In the genomic region with DNA sequence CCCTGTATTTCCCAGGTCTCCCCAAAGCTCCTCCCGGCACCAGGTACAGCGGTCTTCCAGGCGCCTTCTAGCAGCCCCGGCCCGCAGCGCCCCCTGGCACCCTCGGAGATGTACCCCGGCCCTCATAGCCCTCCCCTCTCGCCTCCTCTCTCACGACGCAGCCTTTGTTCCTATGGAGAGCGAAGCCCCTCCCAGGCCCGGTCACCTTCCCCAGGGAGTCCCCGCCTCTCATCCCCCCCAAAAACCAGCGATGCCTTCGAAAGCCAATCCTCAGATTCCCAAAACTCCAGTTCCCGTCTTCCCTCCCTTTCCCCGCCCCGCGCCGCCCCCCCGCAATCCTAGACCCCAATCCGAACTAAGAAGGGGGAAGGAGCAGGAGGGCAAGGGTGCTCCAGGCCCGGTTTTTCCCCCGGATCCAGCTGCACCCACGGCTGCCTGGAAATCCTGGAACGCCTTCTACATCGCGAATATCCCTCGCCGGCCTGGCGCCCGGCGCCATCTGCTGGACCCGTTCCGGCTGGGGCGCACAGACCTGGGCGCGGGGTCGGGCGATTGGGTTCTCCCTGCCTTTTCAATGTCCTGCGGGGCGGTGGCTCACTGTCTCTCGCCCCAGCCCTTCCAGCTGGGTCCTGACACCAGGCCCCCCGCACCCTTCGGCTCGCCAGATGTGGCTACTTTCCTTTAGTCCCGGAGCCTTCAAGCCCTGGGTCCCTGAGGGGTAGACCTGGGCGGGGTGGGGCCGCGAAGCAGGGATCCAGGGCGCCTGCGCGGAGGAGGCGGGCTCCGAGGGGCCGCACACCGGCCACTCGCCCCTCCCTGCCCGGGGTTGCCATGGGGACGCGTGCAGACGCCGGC, we compare ENCODE assay signal across 8 cellular contexts. TPM values are rescaled to one million over a fixed set of nuclear protein-coding genes. Genes with fewer than 3 reads are reported as not detected.
A peak's percentile ranks its signal among the peaks of the same experiment; 100 is the strongest.
DNase-seq lines count a peak whose midpoint lies in the region; ATAC-seq, FAIRE-seq and TF ChIP-seq lines count a peak whose summit lies in the region.

A gene with protein sequence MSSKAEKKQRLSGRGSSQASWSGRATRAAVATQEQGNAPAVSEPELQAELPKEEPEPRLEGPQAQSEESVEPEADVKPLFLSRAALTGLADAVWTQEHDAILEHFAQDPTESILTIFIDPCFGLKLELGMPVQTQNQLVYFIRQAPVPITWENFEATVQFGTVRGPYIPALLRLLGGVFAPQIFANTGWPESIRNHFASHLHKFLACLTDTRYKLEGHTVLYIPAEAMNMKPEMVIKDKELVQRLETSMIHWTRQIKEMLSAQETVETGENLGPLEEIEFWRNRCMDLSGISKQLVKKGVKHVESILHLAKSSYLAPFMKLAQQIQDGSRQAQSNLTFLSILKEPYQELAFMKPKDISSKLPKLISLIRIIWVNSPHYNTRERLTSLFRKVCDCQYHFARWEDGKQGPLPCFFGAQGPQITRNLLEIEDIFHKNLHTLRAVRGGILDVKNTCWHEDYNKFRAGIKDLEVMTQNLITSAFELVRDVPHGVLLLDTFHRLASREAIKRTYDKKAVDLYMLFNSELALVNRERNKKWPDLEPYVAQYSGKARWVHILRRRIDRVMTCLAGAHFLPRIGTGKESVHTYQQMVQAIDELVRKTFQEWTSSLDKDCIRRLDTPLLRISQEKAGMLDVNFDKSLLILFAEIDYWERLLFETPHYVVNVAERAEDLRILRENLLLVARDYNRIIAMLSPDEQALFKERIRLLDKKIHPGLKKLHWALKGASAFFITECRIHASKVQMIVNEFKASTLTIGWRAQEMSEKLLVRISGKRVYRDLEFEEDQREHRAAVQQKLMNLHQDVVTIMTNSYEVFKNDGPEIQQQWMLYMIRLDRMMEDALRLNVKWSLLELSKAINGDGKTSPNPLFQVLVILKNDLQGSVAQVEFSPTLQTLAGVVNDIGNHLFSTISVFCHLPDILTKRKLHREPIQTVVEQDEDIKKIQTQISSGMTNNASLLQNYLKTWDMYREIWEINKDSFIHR (N-terminal part only) (plus strand): TSS at position 844 of the 855 bp plus-strand sequence. CDS start 1,991 bp downstream, outside the sequence.

- POLR2A ChIA-PET in K562 (lab: Yijun Ruan, JAX): interaction anchor here (0.5 to 0.6 kb wide), 2 partner anchors 14 to 30 kb away, joined by 3 read pairs; a partner anchor contains a TSS

- WGBS in K562 (ENCODE audit: insufficient coverage, low coverage, missing lambda C conversion rate): 0% methylated on average over 29 of the region's 64 CpGs
- WGBS in hepatocyte (ENCODE audit: low lambda C conversion rate, missing lambda C conversion rate): under 1% methylated on average over 44 of the region's 64 CpGs
- WGBS in psoas muscle, 3 donors: 0 to 1% (median 1%) methylated on average over 54 to 64 of the region's 64 CpGs

- H3K36me3 ChIP-seq in DND-41 (ENCODE audit: insufficient read depth, low read length) (no peaks in the 10 kb centered on the region), K562 (ENCODE audit: control insufficient read depth, insufficient read depth, low read length) (no peaks in the 10 kb centered on the region), hepatocyte (replicated peaks; ENCODE audit: insufficient read depth, low read depth) (no peaks in the 10 kb centered on the region), psoas muscle (ENCODE audit: insufficient read depth in 1 of 2, low read depth in 1 of 2) (no peaks in the 10 kb centered on the region)

- peak within 1 kb of the TSS; percentile 45 for H3K4me2 ChIP-seq in DND-41 (ENCODE audit: insufficient read depth, low read length)
- H3K4me2 ChIP-seq in K562 (ENCODE audit: insufficient read depth, low read length): peak within 1 kb of the TSS; percentile 72
- peak within 1 kb of the TSS; percentile 83 for H3K4me2 ChIP-seq in hepatocyte

- TF ChIP-seq POLR2A in K562 (conservative IDR thresholded peaks at IDR 0.05): no peak

- H3K9me3 ChIP-seq in DND-41 (ENCODE audit: insufficient read depth, low read length, severe bottlenecking): no peaks in the 10 kb centered on the region
- no peaks in the 10 kb centered on the region for H3K9me3 ChIP-seq in K562 (replicated peaks; ENCODE audit: control insufficient read depth, insufficient read depth, low read depth, low read length)
- no peaks in the 10 kb centered on the region for H3K9me3 ChIP-seq in hepatocyte (ENCODE audit: low read depth)
- H3K9me3 ChIP-seq in psoas muscle: no peaks in the 10 kb centered on the region

- intact Hi-C loops in K562 (cut with micrococcal nuclease) (loop anchor here (1.0 to 2.0 kb wide), 2 partner anchors 28 to 83 kb away; a partner anchor contains a TSS), psoas muscle (cut with DNase I) (no loop called here)

- H3K27ac ChIP-seq in DND-41 (ENCODE audit: low read length) (no peak within 1 kb of the TSS), K562 (ENCODE audit: extremely low read depth, low read depth, low read length) (no peak within 1 kb of the TSS), hepatocyte (peak within 1 kb of the TSS; percentile 79), psoas muscle (no peak within 1 kb of the TSS)

- CTCF ChIA-PET in K562 (lab: Yijun Ruan, JAX; ENCODE audit: low intra/inter-chr PET ratio): interaction anchor here (0.9 to 1.4 kb wide), 4 partner anchors 83 to 201 kb away, joined by 3 to 5 read pairs (median 4); no protein-coding TSS in a partner anchor

- H3K4me1 ChIP-seq in DND-41 (ENCODE audit: insufficient read depth, low read length): peaks cover 27% of the 10 kb centered on the region
- peaks cover 6 to 21% of the 10 kb centered on the region in 2 experiments; a peak in 3 of 5 replicates for H3K4me1 ChIP-seq in K562 (replicated peaks in 1 of 2; ENCODE audit: control insufficient read depth in 2 of 2, insufficient read depth in 2 of 2, low read length in 2 of 2)
- H3K4me1 ChIP-seq in hepatocyte (ENCODE audit: insufficient read depth): peaks cover 9% of the 10 kb centered on the region
- peaks cover 4% of the 10 kb centered on the region for H3K4me1 ChIP-seq in psoas muscle

- H3K79me2 ChIP-seq in DND-41 (ENCODE audit: insufficient read depth, low read length) (no peaks in the 10 kb centered on the region), K562 (ENCODE audit: control insufficient read depth, insufficient read depth, low read length) (no peaks in the 10 kb centered on the region), hepatocyte (no peaks in the 10 kb centered on the region)

- ATAC-seq in DND-41 (ENCODE audit: insufficient read depth, low read depth) (no peak), K562 (peak; percentile 93), psoas muscle (peak; percentile 71 to 91 (median 80)), HG03196 (IDR thresholded peaks at IDR 0.05; ENCODE audit: unreplicated experiment) (no peak)

- no peaks in the 10 kb centered on the region for H3K9me2 ChIP-seq in hepatocyte (replicated peaks; ENCODE audit: insufficient read depth)

- no peak for FAIRE-seq in K562 (lab: Jason Lieb, UNC)

- peak; percentile 53 to 73 for TF ChIP-seq RAD21 in K562 (CRISPR knock-in tag; conservative IDR thresholded peaks at IDR 0.05 in 1 of 2, IDR thresholded peaks at IDR 0.05 in 1 of 2)

- H4K20me1 ChIP-seq in DND-41 (ENCODE audit: insufficient read depth, low read length) (peaks cover 5% of the 10 kb centered on the region), K562 (replicated peaks; ENCODE audit: control insufficient read depth, insufficient read depth, low read length) (no peaks in the 10 kb centered on the region), hepatocyte (ENCODE audit: insufficient read depth, poor library complexity, severe bottlenecking) (no peaks in the 10 kb centered on the region)

- no peak within 1 kb of the TSS for H2AFZ ChIP-seq in DND-41 (ENCODE audit: low read depth, low read length)
- peak within 1 kb of the TSS; percentile 92 for H2AFZ ChIP-seq in K562 (ENCODE audit: low read depth, low read length)
- peak within 1 kb of the TSS; percentile 93 for H2AFZ ChIP-seq in hepatocyte

- H3K9ac ChIP-seq in DND-41 (ENCODE audit: low read depth, low read length): no peak within 1 kb of the TSS
- H3K9ac ChIP-seq in K562 (ENCODE audit: insufficient read depth in 1 of 2, low read depth in 2 of 2, low read length in 2 of 2): peak within 1 kb of the TSS; percentile 38 to 89; a peak in 3 of 4 replicates

- H3K4me3 ChIP-seq in DND-41 (ENCODE audit: low read depth in 1 of 2, low read length in 2 of 2) (no peak within 1 kb of the TSS), K562 (peak within 1 kb of the TSS; percentile 45), hepatocyte (peak within 1 kb of the TSS; percentile 93), psoas muscle (peak within 1 kb of the TSS; percentile 65)

- peak; percentile 46 for TF ChIP-seq CTCF in DND-41 (IDR thresholded peaks at IDR 0.05; ENCODE audit: borderline replicate concordance, extremely low read depth, low read length, poor library complexity, severe bottlenecking)
- TF ChIP-seq CTCF in K562 (IDR thresholded peaks at IDR 0.05 in 2 of 3, conservative IDR thresholded peaks at IDR 0.05 in 1 of 3; ENCODE audit: insufficient read depth in 2 of 3, low read depth in 1 of 3, low read length in 3 of 3): peak; percentile 46 to 75 (median 68); a peak in 5 of 6 replicates
- TF ChIP-seq CTCF in hepatocyte (IDR thresholded peaks at IDR 0.05; ENCODE audit: poor library complexity): peak; percentile 55
- peak; percentile 40 for TF ChIP-seq CTCF in psoas muscle (IDR thresholded peaks at IDR 0.05)

- DNase-seq in DND-41 (no peak), Kasumi-1 (lab: John Stamatoyannopoulos, UW) (peak; percentile 10 to 27), RKO (ENCODE audit: low spot score) (peak; percentile 90), K562 (ENCODE audit: extremely low read depth in 1 of 4, low spot score in 3 of 4) (peak; percentile 73 to 93 (median 87)), hepatocyte (ENCODE audit: low spot score) (peak; percentile 95), psoas muscle (peak; percentile 66 to 79)
- no peak for DNase-seq in NK-92 treated with Interleukin-12 subunit alpha and Interleukin-12 subunit beta, amount 100 ng/mL, for 24 hours (lab: John Stamatoyannopoulos, UW)

- TF ChIP-seq EP300 in K562 (IDR thresholded peaks at IDR 0.05; ENCODE audit: low read length): no peak

- no TSS peak for BruUV-seq in K562 (replicated peaks; lab: Mats Ljungman, UMichigan)

- no peaks in the 10 kb centered on the region for H3K9me1 ChIP-seq in K562 (ENCODE audit: control insufficient read depth, insufficient read depth, low read length)

- H3K27me3 ChIP-seq in DND-41 (ENCODE audit: insufficient read depth, low read length, poor library complexity) (peaks cover 70% of the 10 kb centered on the region), K562 (ENCODE audit: control insufficient read depth in 2 of 2, insufficient read depth in 2 of 2, low read length in 2 of 2) (peaks cover 15 to 65% of the 10 kb centered on the region in 2 experiments; a peak in 4 of 5 replicates), hepatocyte (peaks cover 17% of the 10 kb centered on the region), psoas muscle (ENCODE audit: insufficient read depth in 3 of 3, low read length in 2 of 3) (peaks cover 0 to 81% (median 12%) of the 10 kb centered on the region in 3 donors)

- in situ Hi-C loops in K562 (cut with MboI): no loop called here

RNA-seq across cellular contexts. Expression of the gene that starts here (rescaled TPM):
- 0.23 TPM in 1 of 2 replicates, not detected in the other for total RNA-seq in K562 (2011; cell fraction: chromatin; rRNA removed; ENCODE audit: low replicate concordance)
- under 0.01 TPM in 1 of 2 replicates, not detected in the other for total RNA-seq in K562 (2011; cell fraction: nucleolus; rRNA removed)
- total RNA-seq in K562 (2011; cell fraction: nucleoplasm; rRNA removed): 0.07 TPM in 1 of 2 replicates, not detected in the other
- total RNA-seq in K562 (2014; rRNA removed) (not detected in 2 replicates), K562 (2014; rRNA removed; fragmentation: Illumina TruSeq; extraction: Trizol) (not detected in 2 replicates), K562 (2015; rRNA removed; fragmentation: Illumina TruSeq; extraction: Trizol) (not detected in 2 replicates), K562 (2021) (not detected in 2 replicates), hepatocyte (0.77 and 1.0 TPM in 2 replicates), psoas muscle (under 1 TPM; 0.04 to 0.10 (median 0.05) TPM)
- polyA plus RNA-seq in K562 (2011; rRNA removed) (not detected in 2 replicates), K562 (2014; fragmentation: Illumina TruSeq; extraction: Trizol) (not detected in 2 replicates), K562 (2014; fragmentation: Nextera tagmentation; extraction: Ambion mirVana) (under 1 TPM in 1 of 2 experiments, not detected in 1; 0.03 TPM), K562 (2014; rRNA removed) (not detected in 2 replicates), hepatocyte (2.1 and 4.0 TPM in 2 replicates), psoas muscle (under 1 TPM; 0.01 to 0.10 (median 0.08) TPM)
- not detected in 2 replicates for polyA plus RNA-seq in K562 (2011; cell fraction: cytosol; rRNA removed)
- polyA plus RNA-seq in K562 (2011; cell fraction: nucleus; rRNA removed): 0.03 TPM in 1 of 2 replicates, not detected in the other
- 0.03 TPM in 1 of 2 replicates, not detected in the other for polyA plus RNA-seq in K562 (2012)
- polyA minus RNA-seq in K562 (2011; rRNA and poly(A)+ RNA removed): not detected in 2 replicates
- polyA minus RNA-seq in K562 (2011; cell fraction: cytosol; rRNA and poly(A)+ RNA removed): not detected in 2 replicates
- polyA minus RNA-seq in K562 (2011; cell fraction: nucleus; rRNA and poly(A)+ RNA removed): under 0.01 TPM in 1 of 2 replicates, not detected in the other

Comparison
In these comparisons a context has a peak if more than half of its experiments do, and no peak if none do; other contexts are left out.
1. Peak in DNase-seq, ATAC-seq, H3K4me3 ChIP-seq, H3K9ac ChIP-seq and H3K4me2 ChIP-seq in K562; RNA of the gene not detected or under 1 TPM.
2. Peak in DNase-seq, ATAC-seq and H3K4me3 ChIP-seq in psoas muscle; RNA of the gene not detected or under 1 TPM.
3. DNase-seq: peak in Kasumi-1 (2 of 2), RKO (single experiment) and hepatocyte (single experiment); none in DND-41 (single experiment) and NK-92 treated with Interleukin-12 subunit alpha and Interleukin-12 subunit beta, amount 100 ng/mL, for 24 hours (single experiment).
4. Peak in every context shown above with its lines, with median percentiles within 50 percentile points of each other: H3K4me2 ChIP-seq and CTCF ChIP-seq.